In genomic region chr10:35336084-35336831, GRCh38 we compare ENCODE assay signal across 1 cellular context.
TF ChIP-seq lines count a peak whose summit lies in the region.

TSS of gene CCNY (plus strand) at chr10:35336509. CDS start at chr10:35337054, 545 bp downstream.

TF ChIP-seq in HepG2, 621 proteins besides CTCF, POLR2A, EP300 and RAD21 (continued from another document and continues in another):
- TF ChIP-seq MAX (IDR thresholded peaks at IDR 0.05) (peak; percentile 12; the same call in 1 of the 2 replicates), HES4 (CRISPR knock-in tag; IDR thresholded peaks at IDR 0.05; ENCODE audit: borderline replicate concordance) (no peak), THAP9 (CRISPR knock-in tag; IDR thresholded peaks at IDR 0.05; ENCODE audit: borderline replicate concordance) (no peak), ZBTB8A (CRISPR knock-in tag; IDR thresholded peaks at IDR 0.05; ENCODE audit: borderline replicate concordance, low read depth) (no peak), ZNF746 (CRISPR knock-in tag; IDR thresholded peaks at IDR 0.05) (peak; percentile 68), NR2C2 (CRISPR knock-in tag; IDR thresholded peaks at IDR 0.05; ENCODE audit: borderline replicate concordance) (peak; percentile 98), ZBTB14 (CRISPR knock-in tag; IDR thresholded peaks at IDR 0.05) (peak; percentile 48; the same call in 1 of the 2 replicates), ATF2 (CRISPR knock-in tag; IDR thresholded peaks at IDR 0.05) (0 out of 2 replicates have a peak, but pooled peaks have one; percentile 58), IKZF5 (CRISPR knock-in tag; IDR thresholded peaks at IDR 0.05) (no peak), MAZ (IDR thresholded peaks at IDR 0.05; ENCODE audit: borderline replicate concordance, low read depth, low read length) (no peak), MAZ (CRISPR knock-in tag; IDR thresholded peaks at IDR 0.05; ENCODE audit: low read depth) (peak; percentile 32; the same call in 1 of the 2 replicates), AFF4 (CRISPR knock-in tag; IDR thresholded peaks at IDR 0.05) (0 out of 2 replicates have a peak, but pooled peaks have one; percentile 63), MIER3 (CRISPR knock-in tag; IDR thresholded peaks at IDR 0.05; ENCODE audit: borderline replicate concordance) (0 out of 2 replicates have a peak, but pooled peaks have one; percentile 38), GMEB1 (CRISPR knock-in tag; IDR thresholded peaks at IDR 0.05; ENCODE audit: borderline replicate concordance) (peak; percentile 48; the same call in 1 of the 2 replicates), ZNF143 (CRISPR knock-in tag; IDR thresholded peaks at IDR 0.05) (peak; percentile 79), ZNF776 (CRISPR knock-in tag; IDR thresholded peaks at IDR 0.05) (0 out of 2 replicates have a peak, but pooled peaks have one; percentile 73), MXD1 (CRISPR knock-in tag; IDR thresholded peaks at IDR 0.05) (no peak), DNMT3B (CRISPR knock-in tag; conservative IDR thresholded peaks at IDR 0.05) (no peak), SETDB1 (CRISPR knock-in tag; IDR thresholded peaks at IDR 0.05; ENCODE audit: borderline replicate concordance) (no peak), DRAP1 (CRISPR knock-in tag; IDR thresholded peaks at IDR 0.05) (0 out of 2 replicates have a peak, but pooled peaks have one; percentile 24), FOSL2 (CRISPR knock-in tag; IDR thresholded peaks at IDR 0.05) (0 out of 2 replicates have a peak, but pooled peaks have one; percentile 12), MBD4 (IDR thresholded peaks at IDR 0.05; ENCODE audit: borderline replicate concordance, low read length) (no peak), ATF7-NPFF (CRISPR knock-in tag; IDR thresholded peaks at IDR 0.05; ENCODE audit: low read depth) (peak; percentile 75; the same call in 1 of the 2 replicates), FOXO1 (CRISPR knock-in tag; IDR thresholded peaks at IDR 0.05) (peak; percentile 29; the same call in 1 of the 2 replicates), ELF3 (CRISPR knock-in tag; IDR thresholded peaks at IDR 0.05) (no peak), ZNF773 (CRISPR knock-in tag; IDR thresholded peaks at IDR 0.05; ENCODE audit: borderline replicate concordance) (peak; percentile 56; the same call in 1 of the 2 replicates), HNRNPK (IDR thresholded peaks at IDR 0.05; ENCODE audit: low read depth, low read length, poor library complexity, severe bottlenecking) (peak; percentile 30), ZNF557 (CRISPR knock-in tag; IDR thresholded peaks at IDR 0.05) (no peak), TFDP1 (CRISPR knock-in tag; IDR thresholded peaks at IDR 0.05; ENCODE audit: borderline replicate concordance) (0 out of 2 replicates have a peak, but pooled peaks have one; percentile 20), ZNF547 (CRISPR knock-in tag; IDR thresholded peaks at IDR 0.05) (0 out of 2 replicates have a peak, but pooled peaks have one; percentile 19), SPEN (CRISPR knock-in tag; IDR thresholded peaks at IDR 0.05; ENCODE audit: low read depth) (peak; percentile 37), HMGXB4 (CRISPR knock-in tag; IDR thresholded peaks at IDR 0.05; ENCODE audit: borderline replicate concordance in 1 of 2, low read depth in 1 of 2) (peak; percentile 23 to 82; a peak in 3 of 4 replicates), ELK4 (CRISPR knock-in tag; IDR thresholded peaks at IDR 0.05; ENCODE audit: borderline replicate concordance) (0 out of 2 replicates have a peak, but pooled peaks have one; percentile 19), MYC (CRISPR knock-in tag; IDR thresholded peaks at IDR 0.05; ENCODE audit: borderline replicate concordance) (peak; percentile 42; the same call in 1 of the 2 replicates), TAF1 (CRISPR knock-in tag; IDR thresholded peaks at IDR 0.05) (peak; percentile 71), SP1 (IDR thresholded peaks at IDR 0.05) (no peak), SP1 (CRISPR knock-in tag; IDR thresholded peaks at IDR 0.05) (peak; percentile 57; the same call in 1 of the 2 replicates), SNAI1 (CRISPR knock-in tag; IDR thresholded peaks at IDR 0.05; ENCODE audit: borderline replicate concordance) (no peak), MTF2 (CRISPR knock-in tag; IDR thresholded peaks at IDR 0.05; ENCODE audit: borderline replicate concordance) (no peak), SNRNP70 (IDR thresholded peaks at IDR 0.05; ENCODE audit: low read depth, low read length) (no peak), GTF3A (CRISPR knock-in tag; conservative IDR thresholded peaks at IDR 0.05) (peak; percentile 67; the same call in 1 of the 2 replicates), GFI1 (CRISPR knock-in tag; IDR thresholded peaks at IDR 0.05; ENCODE audit: borderline replicate concordance) (no peak), ISL2 (CRISPR knock-in tag; IDR thresholded peaks at IDR 0.05) (0 out of 2 replicates have a peak, but pooled peaks have one; percentile 27), SOX5 (CRISPR knock-in tag; IDR thresholded peaks at IDR 0.05; ENCODE audit: borderline replicate concordance) (no peak)
